Comparison of ENCODE assay signal across 12 cellular contexts in genomic region chr7:15751191-15751701, GRCh38.
DNase-seq lines count a peak whose midpoint lies in the region; ATAC-seq and TF ChIP-seq lines count a peak whose summit lies in the region.
"Had no signal": no experiment of that assay in that cellular context is flagged by ENCODE, and none has a peak within 500 bp of the region (broad histone marks: within the 10 kb centered on the region; RNA-seq: fewer than 3 reads in every experiment).

No MANE protein-coding gene starts in this region.

- no peak overlapping the region for H3K4me2 ChIP-seq in mesenchymal stem cell (ENCODE audit: low read length, poor library complexity, severe bottlenecking)

- H3K9ac ChIP-seq in mesenchymal stem cell (ENCODE audit: low read length): peak overlapping the region; percentile 36

- TF ChIP-seq CTCF in HFFc6 (IDR thresholded peaks at IDR 0.05) (no peak), uterus (IDR thresholded peaks at IDR 0.05) (no peak)

- no peak overlapping the region for H2AK5ac ChIP-seq in mesenchymal stem cell (ENCODE audit: low read length, severe bottlenecking)

- H2BK15ac ChIP-seq in mesenchymal stem cell (ENCODE audit: low read depth, poor library complexity, severe bottlenecking): no peak overlapping the region

- H3K23ac ChIP-seq in mesenchymal stem cell (ENCODE audit: low read length in 2 of 2): no peak overlapping the region

- DNase-seq in HFFc6 (peak; percentile 64), dedifferentiated amniotic fluid mesenchymal stem cell (ENCODE audit: extremely low spot score) (peak; percentile 24), mesenchymal stem cell (peak; percentile 29), uterus (no peak), NCI-H2029 (lab: John Stamatoyannopoulos, UW) (no peak)
- no peak for DNase-seq in activated CD4-positive, alpha-beta memory T cell treated with anti-CD3 and anti-CD28 coated beads for 36 hours
- DNase-seq: activated CD4-positive, alpha-beta memory T cell treated with anti-CD3 and anti-CD28 coated beads, Interleukin-2, amount 10 ng/mL, durations not matched to agents 7 days and 5 days; CD8-positive, alpha-beta T cell; midbrain; NCI-H2227 treated with DMSO at 0.1 percent for 48 hours; ovary had no signal

- no peak overlapping the region for H4K8ac ChIP-seq in mesenchymal stem cell (ENCODE audit: low read length)

- no peak for ATAC-seq in HG03439 (IDR thresholded peaks at IDR 0.05; ENCODE audit: unreplicated experiment)
- ATAC-seq: CD8-positive, alpha-beta T cell had no signal

- H3K4me3 Mint-ChIP-seq in HFFc6: peak overlapping the region; percentile 73
- no peak overlapping the region for H3K4me3 Mint-ChIP-seq in activated CD4-positive, alpha-beta memory T cell treated with anti-CD3 and anti-CD28 coated beads for 36 hours
- H3K4me3 Mint-ChIP-seq: activated CD4-positive, alpha-beta memory T cell treated with anti-CD3 and anti-CD28 coated beads, Interleukin-2, amount 10 ng/mL, durations not matched to agents 7 days and 5 days; CD8-positive, alpha-beta T cell had no signal

- no peak overlapping the region for H2BK5ac ChIP-seq in mesenchymal stem cell (ENCODE audit: low read depth, low read length, poor library complexity, severe bottlenecking)

- CTCF ChIA-PET in activated CD4-positive, alpha-beta memory T cell treated with anti-CD3 and anti-CD28 coated beads for 36 hours (lab: Charles Lee): no interaction called here

- H3K36me3 ChIP-seq in mesenchymal stem cell (ENCODE audit: control insufficient read depth in 1 of 2, insufficient read depth in 2 of 2, low read depth in 1 of 2, low read length in 2 of 2) (no peaks in the 10 kb centered on the region), uterus (no peaks in the 10 kb centered on the region)
- H3K36me3 ChIP-seq: ovary had no signal

- H3K4me3 ChIP-seq in mesenchymal stem cell (ENCODE audit: insufficient read depth in 1 of 2, low read depth in 1 of 2, low read length in 2 of 2) (peak overlapping the region in 1 of 2 experiments; percentile 40), uterus (no peak overlapping the region)
- H3K4me3 ChIP-seq: ovary had no signal

- H3K27me3 ChIP-seq in mesenchymal stem cell (ENCODE audit: control insufficient read depth in 1 of 2, insufficient read depth in 1 of 2, low read length in 2 of 2) (no peaks in the 10 kb centered on the region), uterus (no peaks in the 10 kb centered on the region)
- H3K27me3 ChIP-seq: ovary had no signal

- no peaks in the 10 kb centered on the region for H3K9me3 Mint-ChIP-seq in HFFc6
- H3K9me3 Mint-ChIP-seq in activated CD4-positive, alpha-beta memory T cell treated with anti-CD3 and anti-CD28 coated beads for 36 hours: peaks cover 2% of the 10 kb centered on the region

- H3K36me3 Mint-ChIP-seq in HFFc6 (ENCODE audit: low read depth): no peaks in the 10 kb centered on the region
- H3K36me3 Mint-ChIP-seq in activated CD4-positive, alpha-beta memory T cell treated with anti-CD3 and anti-CD28 coated beads for 36 hours: no peaks in the 10 kb centered on the region
- H3K36me3 Mint-ChIP-seq: CD8-positive, alpha-beta T cell had no signal

- H3K79me1 ChIP-seq in mesenchymal stem cell (replicated peaks; ENCODE audit: low read length, poor library complexity, severe bottlenecking): no peaks in the 10 kb centered on the region

- H2BK12ac ChIP-seq in mesenchymal stem cell (ENCODE audit: low read length in 2 of 2): no peak overlapping the region

- no peak overlapping the region for H3K18ac ChIP-seq in mesenchymal stem cell (ENCODE audit: low read depth in 1 of 2, low read length in 2 of 2)

- no peaks in the 10 kb centered on the region for H3K27me3 Mint-ChIP-seq in HFFc6 (ENCODE audit: insufficient read depth)
- H3K27me3 Mint-ChIP-seq in activated CD4-positive, alpha-beta memory T cell treated with anti-CD3 and anti-CD28 coated beads for 36 hours: no peaks in the 10 kb centered on the region
- H3K27me3 Mint-ChIP-seq: activated CD4-positive, alpha-beta memory T cell treated with anti-CD3 and anti-CD28 coated beads, Interleukin-2, amount 10 ng/mL, durations not matched to agents 7 days and 5 days had no signal

- H3K4me1 ChIP-seq in mesenchymal stem cell (ENCODE audit: control insufficient read depth, insufficient read depth, low read depth, low read length): no peaks in the 10 kb centered on the region
- H3K4me1 ChIP-seq in uterus: peaks cover 0 to 4% of the 10 kb centered on the region in 2 donors

- POLR2A ChIA-PET in activated CD4-positive, alpha-beta memory T cell treated with anti-CD3 and anti-CD28 coated beads for 36 hours (lab: Charles Lee): no interaction called here

- H3K27ac ChIP-seq in mesenchymal stem cell (ENCODE audit: low read length, poor library complexity, severe bottlenecking) (no peak overlapping the region), uterus (peak overlapping the region; percentile 16)
- H3K27ac ChIP-seq: ovary had no signal

- H3K14ac ChIP-seq in mesenchymal stem cell (ENCODE audit: low read length in 2 of 2): no peak overlapping the region

- intact Hi-C loops in uterus (cut with DNase I; ENCODE audit: low total_unique reads): no loop called here
- intact Hi-C loops in activated CD4-positive, alpha-beta memory T cell treated with anti-CD3 and anti-CD28 coated beads for 36 hours (cut with micrococcal nuclease): no loop called here

- no peak for TF ChIP-seq POLR2A in uterus (IDR thresholded peaks at IDR 0.05)

- H3K9me3 ChIP-seq in mesenchymal stem cell (ENCODE audit: control insufficient read depth, low read length) (peaks cover 3% of the 10 kb centered on the region), uterus (no peaks in the 10 kb centered on the region)
- H3K9me3 ChIP-seq: ovary had no signal

- WGBS in mesenchymal stem cell: 40% methylated on average over 4 of the region's 4 CpGs

- peak overlapping the region; percentile 82 for H3K27ac Mint-ChIP-seq in HFFc6
- H3K27ac Mint-ChIP-seq in activated CD4-positive, alpha-beta memory T cell treated with anti-CD3 and anti-CD28 coated beads for 36 hours: no peak overlapping the region
- H3K27ac Mint-ChIP-seq: activated CD4-positive, alpha-beta memory T cell treated with anti-CD3 and anti-CD28 coated beads, Interleukin-2, amount 10 ng/mL, durations not matched to agents 7 days and 5 days; CD8-positive, alpha-beta T cell had no signal

- H2BK120ac ChIP-seq in mesenchymal stem cell (ENCODE audit: low read depth, low read length): no peak overlapping the region

- H2AFZ ChIP-seq in mesenchymal stem cell (ENCODE audit: low read depth, low read length): no peak overlapping the region

- peaks cover 62% of the 10 kb centered on the region for H3K4me1 Mint-ChIP-seq in HFFc6 (ENCODE audit: low read depth)
- no peaks in the 10 kb centered on the region for H3K4me1 Mint-ChIP-seq in activated CD4-positive, alpha-beta memory T cell treated with anti-CD3 and anti-CD28 coated beads for 36 hours (ENCODE audit: low read depth)
- H3K4me1 Mint-ChIP-seq: activated CD4-positive, alpha-beta memory T cell treated with anti-CD3 and anti-CD28 coated beads, Interleukin-2, amount 10 ng/mL, durations not matched to agents 7 days and 5 days had no signal

- no peak overlapping the region for H4K91ac ChIP-seq in mesenchymal stem cell (ENCODE audit: low read length)

- no peak overlapping the region for H3K4ac ChIP-seq in mesenchymal stem cell (ENCODE audit: low read depth in 1 of 2, low read length in 2 of 2)

Comparison
In these comparisons a context has a peak if more than half of its experiments do, and no peak if none do; other contexts are left out.
1. DNase-seq: peak in HFFc6 (single experiment), dedifferentiated amniotic fluid mesenchymal stem cell (single experiment) and mesenchymal stem cell (single experiment); none in uterus (0 of 2), NCI-H2029 (single experiment) and activated CD4-positive, alpha-beta memory T cell treated with anti-CD3 and anti-CD28 coated beads for 36 hours (single experiment).